Comparison of ENCODE assay signal across 9 cellular contexts in the genomic region with DNA sequence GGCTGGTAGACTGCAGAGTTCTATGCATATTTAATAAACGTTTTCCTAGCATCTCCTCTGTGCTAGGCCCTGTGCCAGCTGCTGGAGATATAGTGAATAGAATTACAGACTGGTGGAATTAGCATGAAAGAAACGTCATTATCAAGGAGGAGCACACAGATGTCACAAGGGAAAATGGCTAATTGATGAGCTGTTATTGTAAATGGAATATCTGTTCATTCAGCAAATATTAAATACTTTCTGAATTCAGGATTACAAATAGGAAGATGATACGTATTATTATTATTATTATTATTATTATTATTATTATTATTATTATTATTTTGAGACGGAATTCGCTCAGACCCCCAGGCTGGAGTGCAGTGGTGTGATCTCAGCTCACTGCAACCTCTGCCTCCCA. TPM values are rescaled to one million over a fixed set of nuclear protein-coding genes. Genes with fewer than 3 reads are reported as not detected.
A peak's percentile ranks its signal among the peaks of the same experiment; 100 is the strongest.
DNase-seq lines count a peak whose midpoint lies in the region; ATAC-seq and TF ChIP-seq lines count a peak whose summit lies in the region.
"Had no signal": no experiment of that assay in that cellular context is flagged by ENCODE, and none has a peak within 500 bp of the region (broad histone marks: within the 10 kb centered on the region; RNA-seq: fewer than 3 reads in every experiment).

No MANE protein-coding gene starts in this region.

- intact Hi-C loops in activated CD4-positive, alpha-beta T cell treated with anti-CD3 and anti-CD28 coated beads for 36 hours (cut with DNase I, micrococcal nuclease): loop anchor here in 1 of 2 experiments (5.0 kb wide), 2 partner anchors 535 to 825 kb away; a partner anchor contains a TSS
- intact Hi-C loops in activated T-helper 1 cell treated with anti-CD3 and anti-CD28 coated beads, Interleukin-12 subunit alpha, Interleukin-12 subunit beta, Interleukin-2, Interleukin-4 antibody, amounts not matched to agents 30 ng/mL and 10 ng/mL and 1 ng/mL, durations not matched to agents 14 hours and 24 hours and 36 hours (cut with micrococcal nuclease): loop anchor here (5.0 kb wide), 1 partner anchor 510 kb away; a partner anchor contains a TSS
- intact Hi-C loops in stomach (cut with DNase I; ENCODE audit: low total_unique reads): no loop called here

- H3K9me3 ChIP-seq in iPS-18c (ENCODE audit: control insufficient read depth, insufficient read depth, low read length): no peaks in the 10 kb centered on the region
- H3K9me3 ChIP-seq in stomach: no peaks in the 10 kb centered on the region

- POLR2A ChIA-PET in activated CD4-positive, alpha-beta T cell treated with anti-CD3 and anti-CD28 coated beads for 36 hours (lab: Charles Lee): no interaction called here

- peak overlapping the region in 1 of 5 donors; percentile 86 for H3K27ac ChIP-seq in stomach

- no peaks in the 10 kb centered on the region for H3K9me3 Mint-ChIP-seq in activated CD4-positive, alpha-beta T cell treated with anti-CD3 and anti-CD28 coated beads for 36 hours (ENCODE audit: low read depth)
- no peaks in the 10 kb centered on the region for H3K9me3 Mint-ChIP-seq in activated T-helper 1 cell treated with anti-CD3 and anti-CD28 coated beads, Interleukin-12 subunit alpha, Interleukin-12 subunit beta, Interleukin-2, Interleukin-4 antibody, amounts not matched to agents 30 ng/mL and 10 ng/mL and 1 ng/mL, durations not matched to agents 14 hours and 24 hours and 36 hours

- H3K27ac Mint-ChIP-seq in activated CD4-positive, alpha-beta T cell treated with anti-CD3 and anti-CD28 coated beads for 36 hours: peak overlapping the region; percentile 81
- H3K27ac Mint-ChIP-seq in activated T-helper 1 cell treated with anti-CD3 and anti-CD28 coated beads, Interleukin-12 subunit alpha, Interleukin-12 subunit beta, Interleukin-2, Interleukin-4 antibody, amounts not matched to agents 30 ng/mL and 10 ng/mL and 1 ng/mL, durations not matched to agents 14 hours and 24 hours and 36 hours: peak overlapping the region; percentile 91

- H3K36me3 Mint-ChIP-seq in activated CD4-positive, alpha-beta T cell treated with anti-CD3 and anti-CD28 coated beads for 36 hours (ENCODE audit: low read depth): peaks cover 37% of the 10 kb centered on the region
- H3K36me3 Mint-ChIP-seq in activated T-helper 1 cell treated with anti-CD3 and anti-CD28 coated beads, Interleukin-12 subunit alpha, Interleukin-12 subunit beta, Interleukin-2, Interleukin-4 antibody, amounts not matched to agents 30 ng/mL and 10 ng/mL and 1 ng/mL, durations not matched to agents 14 hours and 24 hours and 36 hours (ENCODE audit: low read depth): peaks cover 17% of the 10 kb centered on the region

- no peak for DNase-seq in activated CD4-positive, alpha-beta T cell treated with anti-CD3 and anti-CD28 coated beads for 36 hours
- DNase-seq in activated CD4-positive, alpha-beta T cell treated with anti-CD3 and anti-CD28 coated beads, Interleukin-2, amount 50 U/mL, for 48 hours: no peak
- no peak for DNase-seq in activated T-helper 1 cell treated with anti-CD3 and anti-CD28 coated beads, Interleukin-12 subunit alpha, Interleukin-12 subunit beta, Interleukin-2, Interleukin-4 antibody, amounts not matched to agents 30 ng/mL and 10 ng/mL and 1 ng/mL, durations not matched to agents 14 hours and 24 hours and 36 hours (ENCODE audit: low spot score)
- DNase-seq in stomach: no peak
- no peak for DNase-seq in epidermal melanocyte (ENCODE audit: insufficient read length, low spot score)
- DNase-seq: T-helper 9 cell had no signal

- peaks cover 20 to 48% (median 30%) of the 10 kb centered on the region in 4 donors for H3K4me1 ChIP-seq in stomach

- peaks cover 20 to 34% (median 31%) of the 10 kb centered on the region in 4 donors for H3K36me3 ChIP-seq in stomach

- H3K4me3 Mint-ChIP-seq in activated CD4-positive, alpha-beta T cell treated with anti-CD3 and anti-CD28 coated beads for 36 hours: peak overlapping the region; percentile 78
- H3K4me3 Mint-ChIP-seq in activated T-helper 1 cell treated with anti-CD3 and anti-CD28 coated beads, Interleukin-12 subunit alpha, Interleukin-12 subunit beta, Interleukin-2, Interleukin-4 antibody, amounts not matched to agents 30 ng/mL and 10 ng/mL and 1 ng/mL, durations not matched to agents 14 hours and 24 hours and 36 hours: peak overlapping the region; percentile 88

- H3K27me3 Mint-ChIP-seq in activated CD4-positive, alpha-beta T cell treated with anti-CD3 and anti-CD28 coated beads for 36 hours: no peaks in the 10 kb centered on the region
- H3K27me3 Mint-ChIP-seq in activated T-helper 1 cell treated with anti-CD3 and anti-CD28 coated beads, Interleukin-12 subunit alpha, Interleukin-12 subunit beta, Interleukin-2, Interleukin-4 antibody, amounts not matched to agents 30 ng/mL and 10 ng/mL and 1 ng/mL, durations not matched to agents 14 hours and 24 hours and 36 hours (ENCODE audit: insufficient read depth): no peaks in the 10 kb centered on the region

- CTCF ChIA-PET in activated CD4-positive, alpha-beta T cell treated with anti-CD3 and anti-CD28 coated beads for 36 hours (lab: Charles Lee): interaction anchor here (0.5 to 2.3 kb wide), 6 partner anchors 13 to 990 kb away, joined by 3 to 8 read pairs (median 5); a partner anchor contains a TSS

- H3K27me3 ChIP-seq in stomach: no peaks in the 10 kb centered on the region

- TF ChIP-seq POLR2A in stomach (IDR thresholded peaks at IDR 0.05): no peak

- no peak for TF ChIP-seq EP300 in stomach (IDR thresholded peaks at IDR 0.05)

- ATAC-seq in activated CD4-positive, alpha-beta T cell treated with anti-CD3 and anti-CD28 coated beads for 36 hours: no peak
- no peak for ATAC-seq in HG02885 (IDR thresholded peaks at IDR 0.05; ENCODE audit: poor library complexity, unreplicated experiment)
- no peak for ATAC-seq in GM18909 (IDR thresholded peaks at IDR 0.05; ENCODE audit: poor library complexity, unreplicated experiment)

- peak overlapping the region; percentile 81; the same call in 1 of the 2 replicates for H3K4me3 ChIP-seq in iPS-18c (ENCODE audit: insufficient read depth, low read depth, low read length)
- peak overlapping the region; percentile 80 to 91 (median 84) for H3K4me3 ChIP-seq in stomach

- TF ChIP-seq CTCF in stomach (IDR thresholded peaks at IDR 0.05): no peak

- 53 to 59% (median 59%) methylated on average over 5 of the region's 5 CpGs for WGBS in stomach, 5 donors

- H3K4me1 Mint-ChIP-seq in activated CD4-positive, alpha-beta T cell treated with anti-CD3 and anti-CD28 coated beads for 36 hours: peaks cover 32% of the 10 kb centered on the region
- H3K4me1 Mint-ChIP-seq in activated T-helper 1 cell treated with anti-CD3 and anti-CD28 coated beads, Interleukin-12 subunit alpha, Interleukin-12 subunit beta, Interleukin-2, Interleukin-4 antibody, amounts not matched to agents 30 ng/mL and 10 ng/mL and 1 ng/mL, durations not matched to agents 14 hours and 24 hours and 36 hours (ENCODE audit: low read depth): peaks cover 28% of the 10 kb centered on the region

RNA-seq across cellular contexts. Expression of a gene that starts 1.2 kb away (rescaled TPM):
- total RNA-seq in activated CD4-positive, alpha-beta T cell treated with anti-CD3 and anti-CD28 coated beads for 36 hours: 10 to 100 TPM; 18.7 to 20.7 TPM
- 33.3 and 36.7 TPM in 2 replicates for total RNA-seq in activated T-helper 1 cell treated with anti-CD3 and anti-CD28 coated beads, Interleukin-12 subunit alpha, Interleukin-12 subunit beta, Interleukin-2, Interleukin-4 antibody, amounts not matched to agents 30 ng/mL and 10 ng/mL and 1 ng/mL, durations not matched to agents 14 hours and 24 hours and 36 hours
- total RNA-seq in stomach: 10 to 100 TPM in 4 of 5 donors, 1 to 10 TPM in 1; 4.7 to 75.6 (median 22.3) TPM
- 10 to 100 TPM; 15.4 to 22.5 (median 17.1) TPM for polyA plus RNA-seq in stomach
